9 cellular contexts compared by ENCODE assay signal in the genomic region with DNA sequence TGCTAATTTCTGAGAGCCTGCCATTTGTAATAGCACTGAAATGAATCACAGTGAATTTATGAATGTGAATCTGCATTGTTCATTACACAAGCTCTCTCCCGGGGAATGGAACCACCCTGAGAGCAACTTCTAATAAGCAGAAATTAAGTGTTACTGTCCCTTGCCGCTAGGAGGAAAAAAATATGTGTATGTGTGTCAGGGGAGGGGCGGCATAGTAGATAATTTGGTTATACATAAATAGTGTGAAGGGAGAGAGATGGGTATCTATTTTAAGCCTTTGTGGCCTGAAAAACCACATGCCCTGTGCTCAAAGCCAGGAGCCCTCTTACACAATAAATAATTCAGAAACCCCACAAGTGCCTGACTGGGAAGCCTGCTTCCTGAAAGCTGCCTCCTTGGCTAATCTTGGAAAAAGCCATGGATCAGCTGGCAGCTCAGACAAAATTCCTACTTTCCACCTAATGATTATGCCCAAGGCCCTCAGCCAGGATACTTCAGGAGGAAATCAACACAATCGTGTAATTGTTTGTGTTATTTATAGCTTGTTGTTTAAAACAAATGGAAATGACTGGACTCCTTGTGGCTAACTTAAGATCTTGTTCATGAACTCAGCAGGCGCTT.
DNase-seq lines count a peak whose midpoint lies in the region; ATAC-seq and TF ChIP-seq lines count a peak whose summit lies in the region.
"Had no signal": no experiment of that assay in that cellular context is flagged by ENCODE, and none has a peak within 500 bp of the region (broad histone marks: within the 10 kb centered on the region; RNA-seq: fewer than 3 reads in every experiment).

No MANE protein-coding gene starts in this region.

- H3K36me3 ChIP-seq in left lung (no peaks in the 10 kb centered on the region), mucosa of descending colon (ENCODE audit: low read depth) (no peaks in the 10 kb centered on the region)
- H3K36me3 ChIP-seq in naive thymus-derived CD4-positive, alpha-beta T cell (ENCODE audit: control insufficient read depth in 2 of 3, insufficient read depth in 3 of 3, low read length in 3 of 3) = no peaks in the 10 kb centered on the region
- H3K36me3 ChIP-seq: pancreas had no signal

- H3K4me1 Mint-ChIP-seq in activated T-cell treated with anti-CD3 and anti-CD28 coated beads, Interleukin-2, amount 50 U/mL, for 4 hours (ENCODE audit: low read depth) = no peaks in the 10 kb centered on the region
- no peaks in the 10 kb centered on the region for H3K4me1 Mint-ChIP-seq in naive thymus-derived CD4-positive, alpha-beta T cell

- H3K36me3 Mint-ChIP-seq in activated T-cell treated with anti-CD3 and anti-CD28 coated beads, Interleukin-2, amount 50 U/mL, for 4 hours (ENCODE audit: insufficient read depth) = no peaks in the 10 kb centered on the region
- no peaks in the 10 kb centered on the region for H3K36me3 Mint-ChIP-seq in naive thymus-derived CD4-positive, alpha-beta T cell

- ATAC-seq in HG02938 (IDR thresholded peaks at IDR 0.05; ENCODE audit: unreplicated experiment) (peak; percentile 50), left lung (peak; percentile 91), mucosa of descending colon (no peak), HG02571 (IDR thresholded peaks at IDR 0.05; ENCODE audit: unreplicated experiment) (no peak)
- ATAC-seq in activated T-cell treated with anti-CD3 and anti-CD28 coated beads, Interleukin-2, amount 50 U/mL, for 4 hours = no peak
- ATAC-seq in naive thymus-derived CD4-positive, alpha-beta T cell = no peak

- TF ChIP-seq CTCF in left lung (IDR thresholded peaks at IDR 0.05) (no peak), mucosa of descending colon (IDR thresholded peaks at IDR 0.05) (no peak)

- no peak overlapping the region for H3K4me3 ChIP-seq in left lung
- H3K4me3 ChIP-seq in naive thymus-derived CD4-positive, alpha-beta T cell (ENCODE audit: low read length) = no peak overlapping the region
- no peak overlapping the region for H3K4me3 ChIP-seq in mucosa of descending colon
- H3K4me3 ChIP-seq: pancreas had no signal

- CTCF ChIA-PET in naive thymus-derived CD4-positive, alpha-beta T cell (lab: Charles Lee) = no interaction called here

- H3K9me3 ChIP-seq in left lung (peaks cover 0 to 4% of the 10 kb centered on the region in 2 donors), mucosa of descending colon (no peaks in the 10 kb centered on the region)
- no peaks in the 10 kb centered on the region for H3K9me3 ChIP-seq in naive thymus-derived CD4-positive, alpha-beta T cell (ENCODE audit: control insufficient read depth in 2 of 3, low read length in 3 of 3)
- H3K9me3 ChIP-seq: pancreas had no signal

- peak overlapping the region; percentile 41 to 61 for H3K27ac ChIP-seq in left lung
- no peak overlapping the region for H3K27ac ChIP-seq in naive thymus-derived CD4-positive, alpha-beta T cell (ENCODE audit: low read depth, low read length)
- H3K27ac ChIP-seq: pancreas had no signal

- POLR2A ChIA-PET in naive thymus-derived CD4-positive, alpha-beta T cell (lab: Charles Lee) = no interaction called here

- DNase-seq in EL = peak; percentile 80
- peak; percentile 1 for DNase-seq in SKM-1 (lab: John Stamatoyannopoulos, UW; ENCODE audit: unreplicated experiment)
- DNase-seq in left lung = peak in 1 of 2 donors; percentile 36
- DNase-seq in activated T-cell treated with anti-CD3 and anti-CD28 coated beads, Interleukin-2, amount 50 U/mL, for 4 hours = no peak
- DNase-seq in naive thymus-derived CD4-positive, alpha-beta T cell = no peak
- DNase-seq in mucosa of descending colon = no peak
- DNase-seq: pancreas had no signal

- peaks cover 8 to 17% of the 10 kb centered on the region in 2 donors for H3K4me1 ChIP-seq in left lung
- H3K4me1 ChIP-seq in naive thymus-derived CD4-positive, alpha-beta T cell (ENCODE audit: control insufficient read depth in 2 of 2, insufficient read depth in 2 of 2, low read length in 2 of 2) = no peaks in the 10 kb centered on the region
- no peaks in the 10 kb centered on the region for H3K4me1 ChIP-seq in mucosa of descending colon (ENCODE audit: low read depth)
- H3K4me1 ChIP-seq: pancreas had no signal

- H3K9me3 Mint-ChIP-seq in activated T-cell treated with anti-CD3 and anti-CD28 coated beads, Interleukin-2, amount 50 U/mL, for 4 hours = peaks cover 5% of the 10 kb centered on the region
- peaks cover 0 to 13% (median 2%) of the 10 kb centered on the region in 11 donors for H3K9me3 Mint-ChIP-seq in naive thymus-derived CD4-positive, alpha-beta T cell

- no peaks in the 10 kb centered on the region for H3K27me3 ChIP-seq in left lung
- H3K27me3 ChIP-seq in naive thymus-derived CD4-positive, alpha-beta T cell (ENCODE audit: control insufficient read depth in 2 of 2, insufficient read depth in 2 of 2, low read length in 2 of 2) = no peaks in the 10 kb centered on the region
- H3K27me3 ChIP-seq: pancreas had no signal

- intact Hi-C loops in left lung (cut with DNase I) (no loop called here), mucosa of descending colon (cut with DNase I, micrococcal nuclease) (no loop called here)
- intact Hi-C loops in naive thymus-derived CD4-positive, alpha-beta T cell (cut with micrococcal nuclease) = no loop called here

- H3K27ac Mint-ChIP-seq in naive thymus-derived CD4-positive, alpha-beta T cell = no peak overlapping the region

- H3K4me3 Mint-ChIP-seq in activated T-cell treated with anti-CD3 and anti-CD28 coated beads, Interleukin-2, amount 50 U/mL, for 4 hours = no peak overlapping the region
- no peak overlapping the region for H3K4me3 Mint-ChIP-seq in naive thymus-derived CD4-positive, alpha-beta T cell

- H3K27me3 Mint-ChIP-seq in activated T-cell treated with anti-CD3 and anti-CD28 coated beads, Interleukin-2, amount 50 U/mL, for 4 hours (ENCODE audit: low read depth) = peaks cover 8% of the 10 kb centered on the region
- H3K27me3 Mint-ChIP-seq in naive thymus-derived CD4-positive, alpha-beta T cell = peaks cover 0 to 30% (median 19%) of the 10 kb centered on the region in 5 donors

Comparison
In these comparisons a context has a peak if more than half of its experiments do, and no peak if none do; other contexts are left out.
1. DNase-seq: peak in EL (single experiment) and SKM-1 (single experiment); none in activated T-cell treated with anti-CD3 and anti-CD28 coated beads, Interleukin-2, amount 50 U/mL, for 4 hours (single experiment), naive thymus-derived CD4-positive, alpha-beta T cell (0 of 9) and mucosa of descending colon (0 of 3).
2. ATAC-seq: peak in HG02938 (single experiment) and left lung (single experiment); none in activated T-cell treated with anti-CD3 and anti-CD28 coated beads, Interleukin-2, amount 50 U/mL, for 4 hours (0 of 2), naive thymus-derived CD4-positive, alpha-beta T cell (single experiment), mucosa of descending colon (single experiment) and HG02571 (single experiment).